8 cellular contexts compared by ENCODE assay signal in genomic region chr2:10042301-10043161, GRCh38. TPM values are rescaled to one million over a fixed set of nuclear protein-coding genes. Genes with fewer than 3 reads are reported as not detected.
DNase-seq lines count a peak whose midpoint lies in the region; ATAC-seq and TF ChIP-seq lines count a peak whose summit lies in the region.

No MANE protein-coding gene starts in this region.

- peak overlapping the region; percentile 68 for H3K4me3 ChIP-seq in epithelial cell of proximal tubule (ENCODE audit: low read depth, low read length)

- H3K4me1 Mint-ChIP-seq in stimulated activated naive CD8-positive, alpha-beta T cell treated with anti-CD3 and anti-CD28 coated beads, Interleukin-15, amount 100 ng/mL, for 72 hours, result peaks cover 27% of the 10 kb centered on the region

- no peaks in the 10 kb centered on the region for H3K9me3 Mint-ChIP-seq in stimulated activated naive CD8-positive, alpha-beta T cell treated with anti-CD3 and anti-CD28 coated beads, Interleukin-15, amount 100 ng/mL, for 72 hours

- peak overlapping the region in 1 of 2 donors; percentile 88 for H3K27ac Mint-ChIP-seq in stimulated activated naive CD8-positive, alpha-beta T cell treated with anti-CD3 and anti-CD28 coated beads, Interleukin-15, amount 100 ng/mL, for 72 hours

- no peak for ATAC-seq in stimulated activated naive CD8-positive, alpha-beta T cell treated with anti-CD3 and anti-CD28 coated beads, Interleukin-15, amount 100 ng/mL, for 72 hours
- ATAC-seq in GM21367 (IDR thresholded peaks at IDR 0.05; ENCODE audit: unreplicated experiment) (no peak), GM21723 (IDR thresholded peaks at IDR 0.05; ENCODE audit: unreplicated experiment) (no peak)

- peaks cover 17% of the 10 kb centered on the region for H3K27me3 Mint-ChIP-seq in stimulated activated naive CD8-positive, alpha-beta T cell treated with anti-CD3 and anti-CD28 coated beads, Interleukin-15, amount 100 ng/mL, for 72 hours

- peak; percentile 12 for TF ChIP-seq CTCF in epithelial cell of proximal tubule (conservative IDR thresholded peaks at IDR 0.05; ENCODE audit: low read depth, low read length)

- DNase-seq in AG08395 (ENCODE audit: low spot score), result peak; percentile 64
- DNase-seq in HT-29 (ENCODE audit: low spot score), result peak; percentile 22
- DNase-seq in activated T-cell treated with anti-CD3 and anti-CD28 coated beads, Interleukin-2, amount 50 U/mL, for 1 hour, result peak; percentile 56
- no peak for DNase-seq in epithelial cell of proximal tubule (ENCODE audit: low read depth)
- peak; percentile 94 for DNase-seq in mesenteric fat pad (ENCODE audit: low spot score)
- DNase-seq in stimulated activated naive CD8-positive, alpha-beta T cell treated with anti-CD3 and anti-CD28 coated beads, Interleukin-15, amount 100 ng/mL, for 72 hours, result no peak

- peak overlapping the region; percentile 82 to 85 for H3K4me3 Mint-ChIP-seq in stimulated activated naive CD8-positive, alpha-beta T cell treated with anti-CD3 and anti-CD28 coated beads, Interleukin-15, amount 100 ng/mL, for 72 hours

RNA-seq across cellular contexts. Expression of gene KLF11, which starts 0.8 kb away (rescaled TPM):
- 8.5 and 13.8 TPM in 2 replicates for total RNA-seq in HT-29 (2014; rRNA removed; shearing (Covaris generic))
- total RNA-seq in epithelial cell of proximal tubule, result 6.9 and 9.3 TPM in 2 replicates
- total RNA-seq in mesenteric fat pad, result 66.7 TPM

RNA-seq across cellular contexts. Expression of gene CYS1, which starts 37.7 kb away (rescaled TPM):
- not detected in 2 replicates for total RNA-seq in HT-29 (2014; rRNA removed; shearing (Covaris generic))
- total RNA-seq in epithelial cell of proximal tubule (5.9 and 20.8 TPM in 2 replicates), mesenteric fat pad (0.80 TPM)

Comparison
In these comparisons a context has a peak if more than half of its experiments do, and no peak if none do; other contexts are left out.
1. DNase-seq: peak in AG08395 (single experiment), HT-29 (single experiment), activated T-cell treated with anti-CD3 and anti-CD28 coated beads, Interleukin-2, amount 50 U/mL, for 1 hour (single experiment) and mesenteric fat pad (single experiment); none in epithelial cell of proximal tubule (single experiment) and stimulated activated naive CD8-positive, alpha-beta T cell treated with anti-CD3 and anti-CD28 coated beads, Interleukin-15, amount 100 ng/mL, for 72 hours (0 of 2).